Comparison of ENCODE assay signal across 11 cellular contexts in genomic region chr10:79331226-79331625, GRCh38. TPM values are rescaled to one million over a fixed set of nuclear protein-coding genes. Genes with fewer than 3 reads are reported as not detected.
A peak's percentile ranks its signal among the peaks of the same experiment; 100 is the strongest.
DNase-seq lines count a peak whose midpoint lies in the region; ATAC-seq and TF ChIP-seq lines count a peak whose summit lies in the region.
"Had no signal": no experiment of that assay in that cellular context is flagged by ENCODE, and none has a peak within 500 bp of the region (broad histone marks: within the 10 kb centered on the region; RNA-seq: fewer than 3 reads in every experiment).

No MANE protein-coding gene starts in this region.

- intact Hi-C loops in activated T-helper 2 cell treated with anti-CD3 and anti-CD28 coated beads, Interferon-gamma antibody, Interleukin-2, Interleukin-4, amounts not matched to agents 10 μg/mL and 5 μg/mL and 100 μg/mL, durations not matched to agents 14 hours and 24 hours and 36 hours (cut with micrococcal nuclease): loop anchor here (1.0 to 10.0 kb wide), 7 partner anchors 8 to 874 kb away; partner anchors contain the start of genes ANXA11 and PPIF

- H3K27me3 Mint-ChIP-seq in activated T-helper 2 cell treated with anti-CD3 and anti-CD28 coated beads, Interferon-gamma antibody, Interleukin-2, Interleukin-4, amounts not matched to agents 10 μg/mL and 5 μg/mL and 100 μg/mL, durations not matched to agents 14 hours and 24 hours and 36 hours (ENCODE audit: low read depth): no peaks in the 10 kb centered on the region

- H3K4me3 Mint-ChIP-seq in activated T-helper 2 cell treated with anti-CD3 and anti-CD28 coated beads, Interferon-gamma antibody, Interleukin-2, Interleukin-4, amounts not matched to agents 10 μg/mL and 5 μg/mL and 100 μg/mL, durations not matched to agents 14 hours and 24 hours and 36 hours (ENCODE audit: low read depth): no peak overlapping the region
- H3K4me3 Mint-ChIP-seq in stimulated activated effector memory CD8-positive, alpha-beta T cell treated with anti-CD3 and anti-CD28 coated beads, Interleukin-12 subunit alpha, Interleukin-12 subunit beta, amount 100 ng/mL, for 72 hours: peak overlapping the region; percentile 46
- H3K4me3 Mint-ChIP-seq: nephron had no signal

- H3K4me1 Mint-ChIP-seq in activated T-helper 2 cell treated with anti-CD3 and anti-CD28 coated beads, Interferon-gamma antibody, Interleukin-2, Interleukin-4, amounts not matched to agents 10 μg/mL and 5 μg/mL and 100 μg/mL, durations not matched to agents 14 hours and 24 hours and 36 hours (ENCODE audit: low read depth): peaks cover 35% of the 10 kb centered on the region
- H3K4me1 Mint-ChIP-seq in stimulated activated effector memory CD8-positive, alpha-beta T cell treated with anti-CD3 and anti-CD28 coated beads, Interleukin-12 subunit alpha, Interleukin-12 subunit beta, amount 100 ng/mL, for 72 hours: peaks cover 48% of the 10 kb centered on the region

- DNase-seq in activated naive CD4-positive, alpha-beta T cell treated with anti-CD3 and anti-CD28 coated beads, Interleukin-2, amount 50 U/mL, for 16 hours: peak; percentile 24
- DNase-seq in activated naive CD4-positive, alpha-beta T cell (lab: John Stamatoyannopoulos, UW): no peak
- DNase-seq in activated T-helper 2 cell treated with anti-CD3 and anti-CD28 coated beads, Interferon-gamma antibody, Interleukin-2, Interleukin-4, amounts not matched to agents 10 μg/mL and 5 μg/mL and 100 μg/mL, durations not matched to agents 14 hours and 24 hours and 36 hours (ENCODE audit: low spot score): no peak
- DNase-seq in stimulated activated effector memory CD8-positive, alpha-beta T cell treated with anti-CD3 and anti-CD28 coated beads, Interleukin-12 subunit alpha, Interleukin-12 subunit beta, amount 100 ng/mL, for 72 hours (ENCODE audit: low spot score in 2 of 2): no peak
- no peak for DNase-seq in MV-4-11 (lab: John Stamatoyannopoulos, UW)
- DNase-seq in NCI-H524 treated with DMSO at 0.1 percent for 48 hours (lab: John Stamatoyannopoulos, UW): no peak
- DNase-seq in GM13976 (ENCODE audit: low spot score): no peak
- DNase-seq: NCI-H1092 treated with DMSO at 0.1 percent for 48 hours, RPMI8226 had no signal

- in situ Hi-C loops in GM13976 (cut with MboI; ENCODE audit: low sequenced_read_pairs, unreplicated experiment): no loop called here

- no peaks in the 10 kb centered on the region for H3K9me3 Mint-ChIP-seq in activated T-helper 2 cell treated with anti-CD3 and anti-CD28 coated beads, Interferon-gamma antibody, Interleukin-2, Interleukin-4, amounts not matched to agents 10 μg/mL and 5 μg/mL and 100 μg/mL, durations not matched to agents 14 hours and 24 hours and 36 hours
- no peaks in the 10 kb centered on the region for H3K9me3 Mint-ChIP-seq in stimulated activated effector memory CD8-positive, alpha-beta T cell treated with anti-CD3 and anti-CD28 coated beads, Interleukin-12 subunit alpha, Interleukin-12 subunit beta, amount 100 ng/mL, for 72 hours

- peak overlapping the region; percentile 90 for H3K27ac Mint-ChIP-seq in activated T-helper 2 cell treated with anti-CD3 and anti-CD28 coated beads, Interferon-gamma antibody, Interleukin-2, Interleukin-4, amounts not matched to agents 10 μg/mL and 5 μg/mL and 100 μg/mL, durations not matched to agents 14 hours and 24 hours and 36 hours
- peak overlapping the region; percentile 93 for H3K27ac Mint-ChIP-seq in stimulated activated effector memory CD8-positive, alpha-beta T cell treated with anti-CD3 and anti-CD28 coated beads, Interleukin-12 subunit alpha, Interleukin-12 subunit beta, amount 100 ng/mL, for 72 hours
- H3K27ac Mint-ChIP-seq: nephron had no signal

- TF ChIP-seq CTCF in GM13976 (IDR thresholded peaks at IDR 0.05; ENCODE audit: borderline replicate concordance, control extremely low read depth, extremely low read depth, insufficient read depth, missing control alignments): no peak

- peak; percentile 9 for ATAC-seq in HG02798 (IDR thresholded peaks at IDR 0.05; ENCODE audit: poor library complexity, unreplicated experiment)
- peak; percentile 14 for ATAC-seq in stimulated activated effector memory CD8-positive, alpha-beta T cell treated with anti-CD3 and anti-CD28 coated beads, Interleukin-12 subunit alpha, Interleukin-12 subunit beta, amount 100 ng/mL, for 72 hours

- H3K36me3 Mint-ChIP-seq in activated T-helper 2 cell treated with anti-CD3 and anti-CD28 coated beads, Interferon-gamma antibody, Interleukin-2, Interleukin-4, amounts not matched to agents 10 μg/mL and 5 μg/mL and 100 μg/mL, durations not matched to agents 14 hours and 24 hours and 36 hours (ENCODE audit: low read depth): peaks cover 2% of the 10 kb centered on the region
- peaks cover 5% of the 10 kb centered on the region for H3K36me3 Mint-ChIP-seq in stimulated activated effector memory CD8-positive, alpha-beta T cell treated with anti-CD3 and anti-CD28 coated beads, Interleukin-12 subunit alpha, Interleukin-12 subunit beta, amount 100 ng/mL, for 72 hours

RNA-seq across cellular contexts. Expression of gene PPIF, which starts 16.0 kb away (rescaled TPM):
- total RNA-seq in activated T-helper 2 cell treated with anti-CD3 and anti-CD28 coated beads, Interferon-gamma antibody, Interleukin-2, Interleukin-4, amounts not matched to agents 10 μg/mL and 5 μg/mL and 100 μg/mL, durations not matched to agents 14 hours and 24 hours and 36 hours: 119 and 120 TPM in 2 replicates
